Comparison of ENCODE assay signal across 8 cellular contexts in the genomic region with DNA sequence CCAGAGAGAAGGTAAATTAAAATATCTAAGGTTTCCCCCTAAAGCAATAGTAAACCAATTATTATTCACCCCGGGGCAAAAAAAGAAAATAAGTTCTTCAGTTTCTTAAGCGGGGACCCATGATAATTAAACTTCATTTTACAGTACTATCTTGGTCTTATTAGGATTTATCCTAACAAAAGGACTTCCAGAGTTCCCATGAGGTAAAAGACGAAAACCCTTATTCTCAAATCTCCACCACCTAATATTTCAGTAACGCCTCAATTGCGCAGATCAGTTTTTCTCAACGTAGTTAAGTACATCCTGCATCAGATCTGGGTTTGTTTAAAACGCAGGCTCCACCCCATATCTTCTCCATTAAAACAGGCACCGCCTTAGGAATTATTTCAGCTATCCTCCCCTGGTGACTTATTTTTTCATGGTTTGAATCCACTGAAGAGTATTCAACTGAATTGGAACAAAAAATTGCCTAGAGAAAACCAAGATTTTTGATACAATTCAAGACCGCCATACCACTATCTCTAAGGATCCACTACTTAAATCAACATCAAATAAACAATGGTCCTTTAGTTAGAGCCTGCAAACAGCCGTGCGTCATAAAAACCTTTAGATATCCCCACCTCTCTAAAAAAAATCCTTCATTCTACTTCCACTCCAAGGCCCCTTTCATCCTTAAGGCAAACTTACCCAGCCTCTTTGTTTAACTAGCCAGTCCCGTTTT. TPM values are rescaled to one million over a fixed set of nuclear protein-coding genes. Genes with fewer than 3 reads are reported as not detected.
DNase-seq lines count a peak whose midpoint lies in the region; ATAC-seq and TF ChIP-seq lines count a peak whose summit lies in the region.

No MANE protein-coding gene starts in this region.

- peaks cover 12% of the 10 kb centered on the region for H3K4me1 ChIP-seq in thymus (ENCODE audit: control insufficient read depth, insufficient read depth, low read length)

- DNase-seq in BJ (ENCODE audit: low read depth) (no peak), HT-29 (ENCODE audit: low spot score) (peak; percentile 53), kidney epithelial cell (ENCODE audit: low read depth) (no peak), foreskin melanocyte (no peak), COR-L47 (lab: John Stamatoyannopoulos, UW) (no peak)

- no peaks in the 10 kb centered on the region for H3K9me3 ChIP-seq in thymus (ENCODE audit: control insufficient read depth)

- H3K36me3 ChIP-seq in BJ (ENCODE audit: control insufficient read depth, insufficient read depth, low read length) (peaks cover 17% of the 10 kb centered on the region), kidney epithelial cell (ENCODE audit: control insufficient read depth, insufficient read depth, low read length) (peaks cover 8% of the 10 kb centered on the region), thymus (ENCODE audit: control insufficient read depth, insufficient read depth) (peaks cover 20% of the 10 kb centered on the region)

- TF ChIP-seq CTCF in BJ (IDR thresholded peaks at IDR 0.05; ENCODE audit: insufficient read depth, low read depth, low read length) = no peak
- no peak for TF ChIP-seq CTCF in kidney epithelial cell (IDR thresholded peaks at IDR 0.05; ENCODE audit: insufficient read depth, low read length, poor library complexity, severe bottlenecking)

- peak overlapping the region; percentile 74 for H3K4me3 ChIP-seq in BJ (ENCODE audit: low read depth, low read length)
- H3K4me3 ChIP-seq in kidney epithelial cell (ENCODE audit: low read depth, low read length) = peak overlapping the region; percentile 99
- H3K4me3 ChIP-seq in thymus (ENCODE audit: low read length) = peak overlapping the region; percentile 100

- CTCF ChIA-PET in BJ (lab: Yijun Ruan, JAX) = interaction anchor here (0.8 to 8.4 kb wide), 2 partner anchors 10 to 17 kb away, joined by 3 to 72 read pairs; no protein-coding TSS in a partner anchor

- H3K27me3 ChIP-seq in BJ (ENCODE audit: control insufficient read depth, insufficient read depth, low read length) = no peaks in the 10 kb centered on the region
- no peaks in the 10 kb centered on the region for H3K27me3 ChIP-seq in kidney epithelial cell (ENCODE audit: control insufficient read depth, insufficient read depth, low read length)
- H3K27me3 ChIP-seq in thymus (ENCODE audit: control insufficient read depth, insufficient read depth) = no peaks in the 10 kb centered on the region

- WGBS in adipose tissue, 3 donors = 1 to 3% (median 2%) methylated on average over 12 of the region's 12 CpGs
- 11% methylated on average over 12 of the region's 12 CpGs for WGBS in thymus

- peak overlapping the region; percentile 98 for H3K27ac ChIP-seq in adipose tissue (ENCODE audit: low read depth, low read length)
- H3K27ac ChIP-seq in thymus (ENCODE audit: low read depth) = peak overlapping the region; percentile 99

- POLR2A ChIA-PET in BJ (lab: Charles Lee) = interaction anchor here (0.6 to 2.9 kb wide), 4 partner anchors 10 to 246 kb away, joined by 3 to 22 read pairs (median 10); no protein-coding TSS in a partner anchor

- ATAC-seq in GM21526 (IDR thresholded peaks at IDR 0.05; ENCODE audit: low FRiP score, unreplicated experiment) = no peak

RNA-seq across cellular contexts. Expression of a gene that starts 1.7 kb away (rescaled TPM):
- polyA plus RNA-seq in BJ (2011; rRNA removed) (45.4 and 80.5 TPM in 2 replicates), adipose tissue (100 to 1,000 TPM in 2 of 3 donors, 10 to 100 TPM in 1; 98.6 to 386 (median 314) TPM), thymus (200 TPM)
- polyA minus RNA-seq in BJ (2011; rRNA and poly(A)+ RNA removed) = 69.5 and 71.5 TPM in 2 replicates
- 329 and 338 TPM in 2 replicates for total RNA-seq in HT-29 (2014; rRNA removed; shearing (Covaris generic))
- 206 and 222 TPM in 2 replicates for total RNA-seq in kidney epithelial cell

RNA-seq across cellular contexts. Expression of a gene that starts 28.5 kb away (rescaled TPM):
- polyA plus RNA-seq in BJ (2011; rRNA removed) = 6.1 and 8.6 TPM in 2 replicates
- polyA minus RNA-seq in BJ (2011; rRNA and poly(A)+ RNA removed) = 3.8 and 5.9 TPM in 2 replicates
- total RNA-seq in HT-29 (2014; rRNA removed; shearing (Covaris generic)) = not detected in 2 replicates
- 10 to 100 TPM; 12.1 to 66.1 (median 56.0) TPM for polyA plus RNA-seq in adipose tissue
- 0.46 and 1.7 TPM in 2 replicates for total RNA-seq in kidney epithelial cell
- polyA plus RNA-seq in thymus = 17.9 TPM

RNA-seq across cellular contexts. Expression of a gene that starts 51.7 kb away (rescaled TPM):
- polyA plus RNA-seq in BJ (2011; rRNA removed) (35.8 and 47.2 TPM in 2 replicates), adipose tissue (100 to 1,000 TPM in 2 of 3 donors, 10 to 100 TPM in 1; 49.0 to 133 (median 107) TPM), thymus (148 TPM)
- 11.8 and 26.8 TPM in 2 replicates for polyA minus RNA-seq in BJ (2011; rRNA and poly(A)+ RNA removed)
- total RNA-seq in HT-29 (2014; rRNA removed; shearing (Covaris generic)) = 163 and 200 TPM in 2 replicates
- total RNA-seq in kidney epithelial cell = 80.9 and 178 TPM in 2 replicates
